Comparison of ENCODE assay signal across 16 cellular contexts in genomic region chr11:102295045-102295444, GRCh38. TPM values are rescaled to one million over a fixed set of nuclear protein-coding genes. Genes with fewer than 3 reads are reported as not detected.
DNase-seq lines count a peak whose midpoint lies in the region; ATAC-seq and TF ChIP-seq lines count a peak whose summit lies in the region.
"Had no signal": no experiment of that assay in that cellular context is flagged by ENCODE, and none has a peak within 500 bp of the region (broad histone marks: within the 10 kb centered on the region; RNA-seq: fewer than 3 reads in every experiment).

No MANE protein-coding gene starts in this region.

- no peak for DNase-seq in T-helper 1 cell
- no peak for DNase-seq in Karpas-422
- DNase-seq in effector memory CD4-positive, alpha-beta T cell = no peak
- DNase-seq in NCI-H526 treated with DMSO at 0.1 percent for 48 hours (lab: John Stamatoyannopoulos, UW) = no peak
- DNase-seq in dorsolateral prefrontal cortex = no peak
- DNase-seq in HuH-7.5 (ENCODE audit: low spot score) = no peak
- DNase-seq: EL; NCI-H1694; NCI-H69; stimulated activated CD4-positive, alpha-beta T cell treated with anti-CD3 and anti-CD28 coated beads, Interleukin-4, amount 100 ng/mL, for 1 hour had no signal

- no peak overlapping the region for H3K4me2 ChIP-seq in Karpas-422 (ENCODE audit: low read depth, low read length, poor library complexity, severe bottlenecking)

- H3K4me1 ChIP-seq in Karpas-422 (ENCODE audit: low read length) = no peaks in the 10 kb centered on the region
- H3K4me1 ChIP-seq in effector memory CD4-positive, alpha-beta T cell (ENCODE audit: control insufficient read depth, insufficient read depth, low read length, poor library complexity, severe bottlenecking) = peaks cover 5% of the 10 kb centered on the region

- no peak overlapping the region for H3K4me3 ChIP-seq in Karpas-422 (ENCODE audit: low read length)
- H3K4me3 ChIP-seq in effector memory CD4-positive, alpha-beta T cell (ENCODE audit: insufficient read depth, low read depth, low read length, poor library complexity, severe bottlenecking) = no peak overlapping the region
- no peak overlapping the region for H3K4me3 ChIP-seq in dorsolateral prefrontal cortex
- H3K4me3 ChIP-seq: right atrium auricular region had no signal

- H3K36me3 Mint-ChIP-seq in T-helper 1 cell treated with Interleukin-12 subunit alpha and Interleukin-12 subunit beta and Interleukin-4 antibody, amounts not matched to agents 30 μg/mL and 1 μg/mL, for 36 hours (ENCODE audit: low read depth) = peaks cover 24% of the 10 kb centered on the region

- H3K36me3 ChIP-seq in Karpas-422 (ENCODE audit: insufficient read depth, low read length) = no peaks in the 10 kb centered on the region
- H3K36me3 ChIP-seq in effector memory CD4-positive, alpha-beta T cell (ENCODE audit: control insufficient read depth, insufficient read depth, low read length) = no peaks in the 10 kb centered on the region
- H3K36me3 ChIP-seq: right atrium auricular region had no signal

- intact Hi-C loops in dorsolateral prefrontal cortex (cut with DNase I) = no loop called here

- no peaks in the 10 kb centered on the region for H3K27me3 Mint-ChIP-seq in T-helper 1 cell treated with Interleukin-12 subunit alpha and Interleukin-12 subunit beta and Interleukin-4 antibody, amounts not matched to agents 30 μg/mL and 1 μg/mL, for 36 hours (ENCODE audit: low read depth)
- H3K27me3 Mint-ChIP-seq: central memory CD8-positive, alpha-beta T cell had no signal

- H3K27ac ChIP-seq in Karpas-422 (ENCODE audit: low read length) (no peak overlapping the region), dorsolateral prefrontal cortex (no peak overlapping the region)
- peak overlapping the region; percentile 59 for H3K27ac ChIP-seq in effector memory CD4-positive, alpha-beta T cell (ENCODE audit: insufficient read depth, low read length, poor library complexity, severe bottlenecking)
- H3K27ac ChIP-seq: 22Rv1, right atrium auricular region had no signal

- peaks cover 28% of the 10 kb centered on the region for H3K4me1 Mint-ChIP-seq in T-helper 1 cell treated with Interleukin-12 subunit alpha and Interleukin-12 subunit beta and Interleukin-4 antibody, amounts not matched to agents 30 μg/mL and 1 μg/mL, for 36 hours (ENCODE audit: low read depth)

- no peak overlapping the region for H3K9ac ChIP-seq in Karpas-422 (ENCODE audit: low read length)

- H3K27me3 ChIP-seq in Karpas-422 (ENCODE audit: low read length) (no peaks in the 10 kb centered on the region), dorsolateral prefrontal cortex (no peaks in the 10 kb centered on the region)
- H3K27me3 ChIP-seq in effector memory CD4-positive, alpha-beta T cell (replicated peaks; ENCODE audit: control insufficient read depth, insufficient read depth, low read length, poor library complexity, severe bottlenecking) = no peaks in the 10 kb centered on the region
- H3K27me3 ChIP-seq: right atrium auricular region had no signal

- no peak for TF ChIP-seq CTCF in dorsolateral prefrontal cortex (IDR thresholded peaks at IDR 0.05 in 54 of 56, conservative IDR thresholded peaks at IDR 0.05 in 2 of 56; ENCODE audit: low read depth in 1 of 56, partially characterized antibody in 56 of 56)

- no peaks in the 10 kb centered on the region for H4K20me1 ChIP-seq in Karpas-422 (ENCODE audit: insufficient read depth, low read depth, low read length)

- H3K9me3 Mint-ChIP-seq in T-helper 1 cell treated with Interleukin-12 subunit alpha and Interleukin-12 subunit beta and Interleukin-4 antibody, amounts not matched to agents 30 μg/mL and 1 μg/mL, for 36 hours = peaks cover 15% of the 10 kb centered on the region
- H3K9me3 Mint-ChIP-seq: central memory CD8-positive, alpha-beta T cell had no signal

- H3K4me3 Mint-ChIP-seq in T-helper 1 cell treated with Interleukin-12 subunit alpha and Interleukin-12 subunit beta and Interleukin-4 antibody, amounts not matched to agents 30 μg/mL and 1 μg/mL, for 36 hours = peak overlapping the region; percentile 25
- H3K4me3 Mint-ChIP-seq: central memory CD8-positive, alpha-beta T cell had no signal

- H3K27ac Mint-ChIP-seq in T-helper 1 cell treated with Interleukin-12 subunit alpha and Interleukin-12 subunit beta and Interleukin-4 antibody, amounts not matched to agents 30 μg/mL and 1 μg/mL, for 36 hours = peak overlapping the region; percentile 37

- no peaks in the 10 kb centered on the region for H3K9me2 ChIP-seq in Karpas-422 (replicated peaks; ENCODE audit: insufficient read depth, low read length)

- peak overlapping the region; percentile 11; the same call in 1 of the 2 replicates for H2AFZ ChIP-seq in Karpas-422 (ENCODE audit: low read length)

- no peaks in the 10 kb centered on the region for H3K9me3 ChIP-seq in Karpas-422 (ENCODE audit: low read length)
- no peaks in the 10 kb centered on the region for H3K9me3 ChIP-seq in effector memory CD4-positive, alpha-beta T cell (ENCODE audit: control insufficient read depth, low read length)
- H3K9me3 ChIP-seq: right atrium auricular region had no signal

- peak; percentile 42 for ATAC-seq in GM18870 (IDR thresholded peaks at IDR 0.05; ENCODE audit: unreplicated experiment)
- ATAC-seq: Right ventricle myocardium inferior had no signal

- no peaks in the 10 kb centered on the region for H3K79me2 ChIP-seq in Karpas-422 (ENCODE audit: low read length)

RNA-seq across cellular contexts. Expression of gene BIRC3, which starts 22.2 kb away (rescaled TPM):
- total RNA-seq in Karpas-422 (2014; rRNA removed; shearing (Covaris generic); ENCODE audit: low replicate concordance) = 0.47 and 0.52 TPM in 2 replicates
- 1 to 10 TPM; 1.5 to 9.7 (median 3.6) TPM for total RNA-seq in dorsolateral prefrontal cortex

RNA-seq across cellular contexts. Expression of gene BIRC2, which starts 52.0 kb away (rescaled TPM):
- total RNA-seq in Karpas-422 (2014; rRNA removed; shearing (Covaris generic); ENCODE audit: low replicate concordance) = 66.5 and 107 TPM in 2 replicates
- total RNA-seq in dorsolateral prefrontal cortex = 10 to 100 TPM; 29.0 to 61.1 (median 39.8) TPM
